ENCODE assay signal across 2 cellular contexts in genomic region chr16:82092711-82093110, GRCh38.
TF ChIP-seq lines count a peak whose summit lies in the region.

No MANE protein-coding gene starts in this region.

TF ChIP-seq in IMR-90, 13 proteins besides CTCF, POLR2A, EP300 and RAD21:
- TF ChIP-seq, protein P1, sequence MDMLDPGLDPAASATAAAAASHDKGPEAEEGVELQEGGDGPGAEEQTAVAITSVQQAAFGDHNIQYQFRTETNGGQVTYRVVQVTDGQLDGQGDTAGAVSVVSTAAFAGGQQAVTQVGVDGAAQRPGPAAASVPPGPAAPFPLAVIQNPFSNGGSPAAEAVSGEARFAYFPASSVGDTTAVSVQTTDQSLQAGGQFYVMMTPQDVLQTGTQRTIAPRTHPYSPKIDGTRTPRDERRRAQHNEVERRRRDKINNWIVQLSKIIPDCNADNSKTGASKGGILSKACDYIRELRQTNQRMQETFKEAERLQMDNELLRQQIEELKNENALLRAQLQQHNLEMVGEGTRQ (IDR thresholded peaks at IDR 0.05; ENCODE audit: low read depth, low read length) = no peak
- no peak for TF ChIP-seq CHD1 (IDR thresholded peaks at IDR 0.05; ENCODE audit: low read depth, low read length)
- TF ChIP-seq SMC3 (IDR thresholded peaks at IDR 0.05; ENCODE audit: low read depth, low read length) = no peak
- no peak for TF ChIP-seq MXI1 (IDR thresholded peaks at IDR 0.05; ENCODE audit: borderline replicate concordance, low read depth, low read length)
- TF ChIP-seq, protein P2, sequence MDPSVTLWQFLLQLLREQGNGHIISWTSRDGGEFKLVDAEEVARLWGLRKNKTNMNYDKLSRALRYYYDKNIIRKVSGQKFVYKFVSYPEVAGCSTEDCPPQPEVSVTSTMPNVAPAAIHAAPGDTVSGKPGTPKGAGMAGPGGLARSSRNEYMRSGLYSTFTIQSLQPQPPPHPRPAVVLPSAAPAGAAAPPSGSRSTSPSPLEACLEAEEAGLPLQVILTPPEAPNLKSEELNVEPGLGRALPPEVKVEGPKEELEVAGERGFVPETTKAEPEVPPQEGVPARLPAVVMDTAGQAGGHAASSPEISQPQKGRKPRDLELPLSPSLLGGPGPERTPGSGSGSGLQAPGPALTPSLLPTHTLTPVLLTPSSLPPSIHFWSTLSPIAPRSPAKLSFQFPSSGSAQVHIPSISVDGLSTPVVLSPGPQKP (IDR thresholded peaks at IDR 0.05; ENCODE audit: borderline replicate concordance, low read depth, low read length) = no peak
- no peak for TF ChIP-seq MAZ (IDR thresholded peaks at IDR 0.05; ENCODE audit: borderline replicate concordance, low read depth, low read length)
- TF ChIP-seq RCOR1 (IDR thresholded peaks at IDR 0.05; ENCODE audit: insufficient replicate concordance, low read length) = no peak
- TF ChIP-seq RFX5 (IDR thresholded peaks at IDR 0.05; ENCODE audit: low read depth, low read length) = no peak
- no peak for TF ChIP-seq MAFK (IDR thresholded peaks at IDR 0.05; ENCODE audit: low read depth, low read length)
- no peak for TF ChIP-seq BHLHE40 (IDR thresholded peaks at IDR 0.05; ENCODE audit: low read depth, low read length)
- TF ChIP-seq NFE2L2 (IDR thresholded peaks at IDR 0.05; ENCODE audit: low read depth, low read length) = no peak
- TF ChIP-seq FOS (IDR thresholded peaks at IDR 0.05; ENCODE audit: low read depth, low read length) = no peak
- TF ChIP-seq CEBPB (IDR thresholded peaks at IDR 0.05; ENCODE audit: low read depth, low read length) = no peak

TF ChIP-seq in H1, 55 proteins besides CTCF, POLR2A, EP300 and RAD21:
- TF ChIP-seq YY1 (IDR thresholded peaks at IDR 0.05; ENCODE audit: low read depth, low read length) = no peak
